ENCODE assay signal across 2 cellular contexts in genomic region chr16:74939688-74940087, GRCh38.
A peak's percentile ranks its signal among the peaks of the same experiment; 100 is the strongest.
TF ChIP-seq lines count a peak whose summit lies in the region.

No MANE protein-coding gene starts in this region.

TF ChIP-seq in IMR-90, 13 proteins besides CTCF, POLR2A, EP300 and RAD21:
- TF ChIP-seq ELK1 (IDR thresholded peaks at IDR 0.05; ENCODE audit: borderline replicate concordance, low read depth, low read length) (no peak), CEBPB (IDR thresholded peaks at IDR 0.05; ENCODE audit: low read depth, low read length) (0 out of 2 replicates have a peak, but pooled peaks have one; percentile 28)

TF ChIP-seq in Ishikawa, 13 proteins besides CTCF, POLR2A, EP300 and RAD21:
- TF ChIP-seq FOXM1 (IDR thresholded peaks at IDR 0.05; ENCODE audit: borderline replicate concordance, low read depth) = no peak
- TF ChIP-seq ZBTB7A (IDR thresholded peaks at IDR 0.05; ENCODE audit: low read depth) = no peak
- TF ChIP-seq TAF1 (IDR thresholded peaks at IDR 0.05; ENCODE audit: low read depth) = no peak
- TF ChIP-seq CEBPB (IDR thresholded peaks at IDR 0.05) = 0 out of 2 replicates have a peak, but pooled peaks have one; percentile 17
